18 cellular contexts compared by ENCODE assay signal in the genomic region with DNA sequence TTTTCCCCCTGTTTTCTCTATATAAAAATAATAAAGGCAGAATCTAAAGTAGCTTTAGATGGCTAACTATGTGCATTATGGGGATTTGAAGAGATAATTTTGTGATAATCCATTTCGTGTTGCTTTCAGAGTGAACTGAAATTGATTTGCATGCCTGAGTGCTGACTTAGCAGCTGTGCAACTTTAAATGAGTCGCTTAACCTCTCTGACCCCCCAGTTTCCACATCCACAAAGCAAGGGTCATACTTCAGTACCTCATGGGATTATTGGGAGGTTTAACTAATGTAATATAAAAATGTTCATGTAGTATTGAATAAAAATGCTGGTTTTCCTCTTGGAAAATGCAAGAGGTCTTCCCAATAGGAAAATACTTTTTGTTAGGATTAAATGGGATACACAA.
DNase-seq lines count a peak whose midpoint lies in the region; ATAC-seq and TF ChIP-seq lines count a peak whose summit lies in the region.
"Had no signal": no experiment of that assay in that cellular context is flagged by ENCODE, and none has a peak within 500 bp of the region (broad histone marks: within the 10 kb centered on the region; RNA-seq: fewer than 3 reads in every experiment).

No MANE protein-coding gene starts in this region.

- DNase-seq in HS-5 (ENCODE audit: low read depth) (peak; percentile 53), brain microvascular endothelial cell (peak; percentile 38), fibroblast of villous mesenchyme (ENCODE audit: low read depth) (peak; percentile 33), GM03348 (ENCODE audit: low spot score) (no peak), progenitor cell of endocrine pancreas (ENCODE audit: low spot score, unreplicated experiment) (no peak)
- DNase-seq: Calu3; CD8-positive, alpha-beta T cell; NCI-H1417 treated with DMSO at 0.1 percent for 48 hours; NCI-H1930; NCI-H226; NCI-H524; SHP77 had no signal

- no peaks in the 10 kb centered on the region for H3K4me1 Mint-ChIP-seq in progenitor cell of endocrine pancreas (ENCODE audit: low read depth)

- no peak overlapping the region for H3K4me3 Mint-ChIP-seq in progenitor cell of endocrine pancreas (ENCODE audit: low read depth)
- H3K4me3 Mint-ChIP-seq: CD8-positive, alpha-beta T cell had no signal

- no peak for ATAC-seq in GM21576 (IDR thresholded peaks at IDR 0.05; ENCODE audit: unreplicated experiment)
- no peak for ATAC-seq in HG03097 (IDR thresholded peaks at IDR 0.05; ENCODE audit: low FRiP score, unreplicated experiment)
- ATAC-seq: CD8-positive, alpha-beta T cell; HepG2 had no signal

- H3K27ac Mint-ChIP-seq in progenitor cell of endocrine pancreas: no peak overlapping the region
- H3K27ac Mint-ChIP-seq: CD8-positive, alpha-beta T cell had no signal

- H3K27me3 Mint-ChIP-seq in progenitor cell of endocrine pancreas: no peaks in the 10 kb centered on the region

- no peaks in the 10 kb centered on the region for H3K27me3 ChIP-seq in brain microvascular endothelial cell (replicated peaks)
- H3K27me3 ChIP-seq: BLaER1 treated with 17β-estradiol and CSF1 and Interleukin-3, amounts not matched to agents 10 nM and 100 nM had no signal

- peaks cover 6% of the 10 kb centered on the region for H3K36me3 Mint-ChIP-seq in progenitor cell of endocrine pancreas (ENCODE audit: insufficient read depth)
- H3K36me3 Mint-ChIP-seq: CD8-positive, alpha-beta T cell had no signal

- no peaks in the 10 kb centered on the region for H3K9me3 Mint-ChIP-seq in progenitor cell of endocrine pancreas (ENCODE audit: low read depth)
- H3K9me3 Mint-ChIP-seq: CD8-positive, alpha-beta T cell had no signal

- no peak overlapping the region for H3K27ac ChIP-seq in brain microvascular endothelial cell
- H3K27ac ChIP-seq: BLaER1 treated with 17β-estradiol and CSF1 and Interleukin-3, amounts not matched to agents 10 nM and 100 nM; KMS-11; SK-N-MC had no signal

- in situ Hi-C loops in brain microvascular endothelial cell (cut with HindIII; ENCODE audit: low pct_ligation_motif_present, low sequenced_read_pairs): no loop called here

- no peak overlapping the region for H3K4me3 ChIP-seq in brain microvascular endothelial cell (ENCODE audit: low read depth, low read length)
- H3K4me3 ChIP-seq in fibroblast of villous mesenchyme (ENCODE audit: low read depth, low read length): no peak overlapping the region
- H3K4me3 ChIP-seq: BLaER1 treated with 17β-estradiol and CSF1 and Interleukin-3, amounts not matched to agents 10 nM and 100 nM; SK-N-MC had no signal

- no peaks in the 10 kb centered on the region for H3K36me3 ChIP-seq in brain microvascular endothelial cell (replicated peaks)
- H3K36me3 ChIP-seq: BLaER1 treated with 17β-estradiol and CSF1 and Interleukin-3, amounts not matched to agents 10 nM and 100 nM had no signal

- TF ChIP-seq CTCF in brain microvascular endothelial cell (IDR thresholded peaks at IDR 0.05; ENCODE audit: low read depth, low read length, missing control alignments): no peak
- TF ChIP-seq CTCF in fibroblast of villous mesenchyme (IDR thresholded peaks at IDR 0.05; ENCODE audit: insufficient read depth, low read depth, low read length): no peak
- TF ChIP-seq CTCF in progenitor cell of endocrine pancreas (IDR thresholded peaks at IDR 0.05; ENCODE audit: unreplicated experiment): no peak

Comparison
In these comparisons a context has a peak if more than half of its experiments do, and no peak if none do; other contexts are left out.
1. DNase-seq: peak in HS-5 (single experiment), brain microvascular endothelial cell (single experiment) and fibroblast of villous mesenchyme (single experiment); none in GM03348 (single experiment) and progenitor cell of endocrine pancreas (single experiment).